In the genomic region with DNA sequence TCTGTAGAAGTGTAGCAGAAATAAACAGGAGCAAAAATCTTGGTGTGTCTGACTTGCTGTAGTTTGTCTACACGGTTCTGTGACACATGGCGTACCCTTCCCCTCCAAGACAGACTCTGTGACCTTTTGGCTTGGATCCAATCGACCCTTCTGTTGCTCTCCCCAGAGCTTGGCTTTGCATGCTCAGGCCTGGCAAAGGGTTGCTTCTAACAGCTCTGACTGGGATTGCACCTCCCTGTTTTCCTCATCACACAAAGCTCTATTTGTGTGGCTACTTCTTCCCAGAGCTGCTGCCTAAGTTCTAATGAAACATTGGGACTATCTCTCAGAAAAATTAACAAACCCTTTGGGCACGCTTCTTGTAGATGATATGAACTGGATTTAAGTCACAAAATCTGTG, we compare ENCODE assay signal across 2 cellular contexts.
TF ChIP-seq lines count a peak whose summit lies in the region.

No MANE protein-coding gene starts in this region.

TF ChIP-seq in SK-N-SH, 30 proteins besides CTCF, POLR2A, EP300 and RAD21 (continued from another document):
- TF ChIP-seq, protein P1, sequence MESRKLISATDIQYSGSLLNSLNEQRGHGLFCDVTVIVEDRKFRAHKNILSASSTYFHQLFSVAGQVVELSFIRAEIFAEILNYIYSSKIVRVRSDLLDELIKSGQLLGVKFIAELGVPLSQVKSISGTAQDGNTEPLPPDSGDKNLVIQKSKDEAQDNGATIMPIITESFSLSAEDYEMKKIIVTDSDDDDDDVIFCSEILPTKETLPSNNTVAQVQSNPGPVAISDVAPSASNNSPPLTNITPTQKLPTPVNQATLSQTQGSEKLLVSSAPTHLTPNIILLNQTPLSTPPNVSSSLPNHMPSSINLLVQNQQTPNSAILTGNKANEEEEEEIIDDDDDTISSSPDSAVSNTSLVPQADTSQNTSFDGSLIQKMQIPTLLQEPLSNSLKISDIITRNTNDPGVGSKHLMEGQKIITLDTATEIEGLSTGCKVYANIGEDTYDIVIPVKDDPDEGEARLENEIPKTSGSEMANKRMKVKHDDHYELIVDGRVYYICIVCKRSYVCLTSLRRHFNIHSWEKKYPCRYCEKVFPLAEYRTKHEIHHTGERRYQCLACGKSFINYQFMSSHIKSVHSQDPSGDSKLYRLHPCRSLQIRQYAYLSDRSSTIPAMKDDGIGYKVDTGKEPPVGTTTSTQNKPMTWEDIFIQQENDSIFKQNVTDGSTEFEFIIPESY (IDR thresholded peaks at IDR 0.05; ENCODE audit: borderline replicate concordance, low read depth) = no peak
- no peak for TF ChIP-seq MXI1 (IDR thresholded peaks at IDR 0.05; ENCODE audit: low read depth, low read length)
- no peak for TF ChIP-seq GABPA (IDR thresholded peaks at IDR 0.05; ENCODE audit: low read depth)
- no peak for TF ChIP-seq RFX5 (IDR thresholded peaks at IDR 0.05; ENCODE audit: low read length)
- TF ChIP-seq, protein P2, sequence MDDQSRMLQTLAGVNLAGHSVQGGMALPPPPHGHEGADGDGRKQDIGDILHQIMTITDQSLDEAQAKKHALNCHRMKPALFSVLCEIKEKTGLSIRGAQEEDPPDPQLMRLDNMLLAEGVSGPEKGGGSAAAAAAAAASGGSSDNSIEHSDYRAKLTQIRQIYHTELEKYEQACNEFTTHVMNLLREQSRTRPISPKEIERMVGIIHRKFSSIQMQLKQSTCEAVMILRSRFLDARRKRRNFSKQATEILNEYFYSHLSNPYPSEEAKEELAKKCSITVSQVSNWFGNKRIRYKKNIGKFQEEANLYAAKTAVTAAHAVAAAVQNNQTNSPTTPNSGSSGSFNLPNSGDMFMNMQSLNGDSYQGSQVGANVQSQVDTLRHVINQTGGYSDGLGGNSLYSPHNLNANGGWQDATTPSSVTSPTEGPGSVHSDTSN (IDR thresholded peaks at IDR 0.05) = no peak
- TF ChIP-seq, protein P3, sequence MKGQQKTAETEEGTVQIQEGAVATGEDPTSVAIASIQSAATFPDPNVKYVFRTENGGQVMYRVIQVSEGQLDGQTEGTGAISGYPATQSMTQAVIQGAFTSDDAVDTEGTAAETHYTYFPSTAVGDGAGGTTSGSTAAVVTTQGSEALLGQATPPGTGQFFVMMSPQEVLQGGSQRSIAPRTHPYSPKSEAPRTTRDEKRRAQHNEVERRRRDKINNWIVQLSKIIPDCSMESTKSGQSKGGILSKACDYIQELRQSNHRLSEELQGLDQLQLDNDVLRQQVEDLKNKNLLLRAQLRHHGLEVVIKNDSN (IDR thresholded peaks at IDR 0.05; ENCODE audit: borderline replicate concordance, low read depth) = no peak
- no peak for TF ChIP-seq FOXM1 (IDR thresholded peaks at IDR 0.05; ENCODE audit: low read depth)
- no peak for TF ChIP-seq NFIC (IDR thresholded peaks at IDR 0.05; ENCODE audit: borderline replicate concordance)
- no peak for TF ChIP-seq RXRA (IDR thresholded peaks at IDR 0.05; ENCODE audit: borderline replicate concordance, low read depth)
- no peak for TF ChIP-seq FOXJ3 (CRISPR knock-in tag; IDR thresholded peaks at IDR 0.05)
- TF ChIP-seq ELF1 (IDR thresholded peaks at IDR 0.05) = no peak
TF ChIP-seq in SK-N-SH: peak in this region for 0.

TF ChIP-seq in SK-N-SH treated with all-trans-retinoic acid at 6 μM for 48 hours, 23 proteins besides CTCF, POLR2A, EP300 and RAD21 (continued from another document):
- TF ChIP-seq, protein P4, sequence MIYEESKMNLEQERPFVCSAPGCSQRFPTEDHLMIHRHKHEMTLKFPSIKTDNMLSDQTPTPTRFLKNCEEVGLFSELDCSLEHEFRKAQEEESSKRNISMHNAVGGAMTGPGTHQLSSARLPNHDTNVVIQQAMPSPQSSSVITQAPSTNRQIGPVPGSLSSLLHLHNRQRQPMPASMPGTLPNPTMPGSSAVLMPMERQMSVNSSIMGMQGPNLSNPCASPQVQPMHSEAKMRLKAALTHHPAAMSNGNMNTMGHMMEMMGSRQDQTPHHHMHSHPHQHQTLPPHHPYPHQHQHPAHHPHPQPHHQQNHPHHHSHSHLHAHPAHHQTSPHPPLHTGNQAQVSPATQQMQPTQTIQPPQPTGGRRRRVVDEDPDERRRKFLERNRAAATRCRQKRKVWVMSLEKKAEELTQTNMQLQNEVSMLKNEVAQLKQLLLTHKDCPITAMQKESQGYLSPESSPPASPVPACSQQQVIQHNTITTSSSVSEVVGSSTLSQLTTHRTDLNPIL (CRISPR knock-in tag; IDR thresholded peaks at IDR 0.05; ENCODE audit: low read depth) = no peak
- TF ChIP-seq RARB (CRISPR knock-in tag; IDR thresholded peaks at IDR 0.05) (no peak), ESRRG (CRISPR knock-in tag; IDR thresholded peaks at IDR 0.05) (no peak), GLIS3 (CRISPR knock-in tag; IDR thresholded peaks at IDR 0.05) (no peak), ZNF8 (CRISPR knock-in tag; IDR thresholded peaks at IDR 0.05) (no peak), OSR1 (CRISPR knock-in tag; IDR thresholded peaks at IDR 0.05) (no peak)
- TF ChIP-seq, protein P5, sequence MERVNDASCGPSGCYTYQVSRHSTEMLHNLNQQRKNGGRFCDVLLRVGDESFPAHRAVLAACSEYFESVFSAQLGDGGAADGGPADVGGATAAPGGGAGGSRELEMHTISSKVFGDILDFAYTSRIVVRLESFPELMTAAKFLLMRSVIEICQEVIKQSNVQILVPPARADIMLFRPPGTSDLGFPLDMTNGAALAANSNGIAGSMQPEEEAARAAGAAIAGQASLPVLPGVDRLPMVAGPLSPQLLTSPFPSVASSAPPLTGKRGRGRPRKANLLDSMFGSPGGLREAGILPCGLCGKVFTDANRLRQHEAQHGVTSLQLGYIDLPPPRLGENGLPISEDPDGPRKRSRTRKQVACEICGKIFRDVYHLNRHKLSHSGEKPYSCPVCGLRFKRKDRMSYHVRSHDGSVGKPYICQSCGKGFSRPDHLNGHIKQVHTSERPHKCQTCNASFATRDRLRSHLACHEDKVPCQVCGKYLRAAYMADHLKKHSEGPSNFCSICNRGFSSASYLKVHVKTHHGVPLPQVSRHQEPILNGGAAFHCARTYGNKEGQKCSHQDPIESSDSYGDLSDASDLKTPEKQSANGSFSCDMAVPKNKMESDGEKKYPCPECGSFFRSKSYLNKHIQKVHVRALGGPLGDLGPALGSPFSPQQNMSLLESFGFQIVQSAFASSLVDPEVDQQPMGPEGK (CRISPR knock-in tag; IDR thresholded peaks at IDR 0.05; ENCODE audit: borderline replicate concordance) = no peak
- TF ChIP-seq, protein P6, sequence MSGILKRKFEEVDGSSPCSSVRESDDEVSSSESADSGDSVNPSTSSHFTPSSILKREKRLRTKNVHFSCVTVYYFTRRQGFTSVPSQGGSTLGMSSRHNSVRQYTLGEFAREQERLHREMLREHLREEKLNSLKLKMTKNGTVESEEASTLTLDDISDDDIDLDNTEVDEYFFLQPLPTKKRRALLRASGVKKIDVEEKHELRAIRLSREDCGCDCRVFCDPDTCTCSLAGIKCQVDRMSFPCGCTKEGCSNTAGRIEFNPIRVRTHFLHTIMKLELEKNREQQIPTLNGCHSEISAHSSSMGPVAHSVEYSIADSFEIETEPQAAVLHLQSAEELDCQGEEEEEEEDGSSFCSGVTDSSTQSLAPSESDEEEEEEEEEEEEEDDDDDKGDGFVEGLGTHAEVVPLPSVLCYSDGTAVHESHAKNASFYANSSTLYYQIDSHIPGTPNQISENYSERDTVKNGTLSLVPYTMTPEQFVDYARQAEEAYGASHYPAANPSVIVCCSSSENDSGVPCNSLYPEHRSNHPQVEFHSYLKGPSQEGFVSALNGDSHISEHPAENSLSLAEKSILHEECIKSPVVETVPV (CRISPR knock-in tag; IDR thresholded peaks at IDR 0.05) = no peak
TF ChIP-seq in SK-N-SH treated with all-trans-retinoic acid at 6 μM for 48 hours: peak in this region for 0.
